In the genomic region with DNA sequence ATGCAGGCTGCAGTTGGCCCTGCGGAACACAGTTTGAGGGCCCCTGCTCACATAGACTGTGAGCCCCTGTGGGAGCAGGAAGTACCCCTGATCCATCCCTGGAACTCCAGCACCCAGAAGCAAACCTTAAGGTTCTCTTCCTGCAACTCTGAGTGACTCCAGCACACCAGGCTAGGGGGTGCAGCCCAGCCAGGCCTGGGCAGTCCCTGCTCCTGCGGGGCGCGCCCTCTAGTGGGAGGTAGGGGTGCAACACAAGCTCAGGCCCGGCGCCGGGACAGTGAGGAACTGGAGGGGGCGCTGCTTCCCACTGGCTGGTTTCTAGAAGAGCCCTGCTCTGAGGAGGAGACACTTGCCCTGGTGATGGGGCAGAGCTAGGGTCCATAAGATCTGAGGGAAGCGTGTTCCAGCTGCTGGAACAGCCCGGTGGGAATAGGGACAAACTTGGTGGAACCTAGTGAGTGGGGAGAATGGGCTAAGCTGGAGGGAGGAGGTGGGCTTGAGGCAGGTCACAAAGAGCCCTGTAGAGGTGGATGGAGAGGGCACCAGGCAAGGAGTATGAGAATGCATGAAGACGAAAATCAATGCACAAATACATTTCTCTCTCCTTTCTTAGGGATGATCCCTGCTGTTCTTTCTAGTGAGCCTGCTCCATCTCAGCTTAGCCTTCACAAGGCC, we compare ENCODE assay signal across 9 cellular contexts. TPM values are rescaled to one million over a fixed set of nuclear protein-coding genes. Genes with fewer than 3 reads are reported as not detected.
DNase-seq lines count a peak whose midpoint lies in the region; ATAC-seq and TF ChIP-seq lines count a peak whose summit lies in the region.
"Had no signal": no experiment of that assay in that cellular context is flagged by ENCODE, and none has a peak within 500 bp of the region (broad histone marks: within the 10 kb centered on the region; RNA-seq: fewer than 3 reads in every experiment).

No MANE protein-coding gene starts in this region.

- peak; percentile 95 for TF ChIP-seq CTCF in HFF-Myc (IDR thresholded peaks at IDR 0.05; ENCODE audit: low read depth, low read length, missing control alignments)
- peak; percentile 99 for TF ChIP-seq CTCF in foreskin keratinocyte (conservative IDR thresholded peaks at IDR 0.05)
- TF ChIP-seq CTCF in retinal pigment epithelial cell (conservative IDR thresholded peaks at IDR 0.05; ENCODE audit: low read depth, low read length): peak; percentile 88
- TF ChIP-seq CTCF in sigmoid colon (IDR thresholded peaks at IDR 0.05): peak in 2 of 4 experiments; percentile 18 to 30

- DNase-seq in CD4-positive, CD25-positive, alpha-beta regulatory T cell: peak; percentile 15 to 68 (median 42)
- DNase-seq in HFF-Myc (ENCODE audit: extremely low read depth, low read depth): no peak
- DNase-seq in OCI-M1 (lab: John Stamatoyannopoulos, UW): peak; percentile 92
- DNase-seq in activated T-cell treated with anti-CD3 and anti-CD28 coated beads, Interleukin-2, amount 50 U/mL, for 4 hours: peak; percentile 36
- DNase-seq in foreskin keratinocyte: peak; percentile 17 to 39
- DNase-seq in retinal pigment epithelial cell (ENCODE audit: low read depth): no peak
- no peak for DNase-seq in sigmoid colon
- no peak for DNase-seq in GM19240 (ENCODE audit: insufficient read length, low spot score)

- WGBS in sigmoid colon, 2 donors: 80 to 87% methylated on average over 11 of the region's 11 CpGs

- peaks cover 0 to 2% (median 0%) of the 10 kb centered on the region in 7 donors for H3K9me3 Mint-ChIP-seq in CD4-positive, CD25-positive, alpha-beta regulatory T cell
- peaks cover 4% of the 10 kb centered on the region for H3K9me3 Mint-ChIP-seq in activated T-cell treated with anti-CD3 and anti-CD28 coated beads, Interleukin-2, amount 50 U/mL, for 4 hours

- no peaks in the 10 kb centered on the region for H3K36me3 ChIP-seq in CD4-positive, CD25-positive, alpha-beta regulatory T cell (ENCODE audit: control insufficient read depth, insufficient read depth, low read length)
- peaks cover 0 to 27% (median 0%) of the 10 kb centered on the region in 4 donors for H3K36me3 ChIP-seq in sigmoid colon

- no peak for ATAC-seq in CD4-positive, CD25-positive, alpha-beta regulatory T cell (ENCODE audit: low read depth in 2 of 2)
- ATAC-seq in activated T-cell treated with anti-CD3 and anti-CD28 coated beads, Interleukin-2, amount 50 U/mL, for 4 hours: peak; percentile 32 to 52
- peak; percentile 88 for ATAC-seq in foreskin keratinocyte

- H3K27me3 ChIP-seq in CD4-positive, CD25-positive, alpha-beta regulatory T cell (ENCODE audit: control insufficient read depth, insufficient read depth, low read length): no peaks in the 10 kb centered on the region
- H3K27me3 ChIP-seq in foreskin keratinocyte: no peaks in the 10 kb centered on the region
- no peaks in the 10 kb centered on the region for H3K27me3 ChIP-seq in sigmoid colon

- intact Hi-C loops in sigmoid colon (cut with DNase I): loop anchor here (5.0 to 10.0 kb wide), 2 partner anchors 167 to 235 kb away; partner anchors contain the start of gene ZNF444

- H3K9me3 ChIP-seq in CD4-positive, CD25-positive, alpha-beta regulatory T cell (ENCODE audit: control insufficient read depth in 2 of 2, low read length in 2 of 2): no peaks in the 10 kb centered on the region
- no peaks in the 10 kb centered on the region for H3K9me3 ChIP-seq in sigmoid colon

- no peak for TF ChIP-seq POLR2A in sigmoid colon (IDR thresholded peaks at IDR 0.05)

- H3K27me3 Mint-ChIP-seq in CD4-positive, CD25-positive, alpha-beta regulatory T cell: no peaks in the 10 kb centered on the region
- no peaks in the 10 kb centered on the region for H3K27me3 Mint-ChIP-seq in activated T-cell treated with anti-CD3 and anti-CD28 coated beads, Interleukin-2, amount 50 U/mL, for 4 hours (ENCODE audit: low read depth)

- no peak overlapping the region for H3K27ac Mint-ChIP-seq in CD4-positive, CD25-positive, alpha-beta regulatory T cell

- peaks cover 28% of the 10 kb centered on the region for H3K36me3 Mint-ChIP-seq in CD4-positive, CD25-positive, alpha-beta regulatory T cell
- H3K36me3 Mint-ChIP-seq in activated T-cell treated with anti-CD3 and anti-CD28 coated beads, Interleukin-2, amount 50 U/mL, for 4 hours (ENCODE audit: insufficient read depth): peaks cover 27% of the 10 kb centered on the region

- H3K4me1 Mint-ChIP-seq in CD4-positive, CD25-positive, alpha-beta regulatory T cell: peaks cover 0 to 18% (median 11%) of the 10 kb centered on the region in 4 donors
- peaks cover 23% of the 10 kb centered on the region for H3K4me1 Mint-ChIP-seq in activated T-cell treated with anti-CD3 and anti-CD28 coated beads, Interleukin-2, amount 50 U/mL, for 4 hours (ENCODE audit: low read depth)

- no peak overlapping the region for H3K4me3 ChIP-seq in CD4-positive, CD25-positive, alpha-beta regulatory T cell (ENCODE audit: low read depth, low read length)
- H3K4me3 ChIP-seq in HFF-Myc (replicated peaks; ENCODE audit: low read depth, low read length) (no peak overlapping the region), retinal pigment epithelial cell (ENCODE audit: low read length) (no peak overlapping the region), sigmoid colon (no peak overlapping the region)

- peak overlapping the region in 3 of 4 donors; percentile 12 to 48 (median 22) for H3K4me3 Mint-ChIP-seq in CD4-positive, CD25-positive, alpha-beta regulatory T cell
- H3K4me3 Mint-ChIP-seq in activated T-cell treated with anti-CD3 and anti-CD28 coated beads, Interleukin-2, amount 50 U/mL, for 4 hours: no peak overlapping the region

- peaks cover 7% of the 10 kb centered on the region for H3K4me1 ChIP-seq in CD4-positive, CD25-positive, alpha-beta regulatory T cell (ENCODE audit: control insufficient read depth, insufficient read depth, low read length, poor library complexity, severe bottlenecking)
- H3K4me1 ChIP-seq in foreskin keratinocyte (no peaks in the 10 kb centered on the region), sigmoid colon (peaks cover 0 to 10% (median 8%) of the 10 kb centered on the region in 4 donors)

- H3K27ac ChIP-seq in CD4-positive, CD25-positive, alpha-beta regulatory T cell (ENCODE audit: insufficient read depth, low read length, poor library complexity, severe bottlenecking): no peak overlapping the region
- H3K27ac ChIP-seq in foreskin keratinocyte (no peak overlapping the region), sigmoid colon (no peak overlapping the region)

- TF ChIP-seq EP300 in sigmoid colon (IDR thresholded peaks at IDR 0.05): no peak

RNA-seq across cellular contexts. Expression of gene ZSCAN5A, which starts 5.0 kb away (rescaled TPM):
- total RNA-seq in CD4-positive, CD25-positive, alpha-beta regulatory T cell: 6.8 TPM
- polyA plus RNA-seq in CD4-positive, CD25-positive, alpha-beta regulatory T cell: 1 to 10 TPM; 3.5 to 7.9 (median 5.4) TPM
- 10 to 100 TPM in 2 of 3 donors, 1 to 10 TPM in 1; 9.6 to 14.7 (median 13.6) TPM for total RNA-seq in activated T-cell treated with anti-CD3 and anti-CD28 coated beads, Interleukin-2, amount 50 U/mL, for 4 hours
- total RNA-seq in foreskin keratinocyte (5.7 and 6.7 TPM in 2 replicates), sigmoid colon (1 to 10 TPM; 4.3 to 5.8 (median 5.4) TPM)
- polyA plus RNA-seq in foreskin keratinocyte (4.1 TPM in 2 replicates), sigmoid colon (1 to 10 TPM; 5.1 to 7.2 (median 5.4) TPM)

RNA-seq across cellular contexts. Expression of gene EDDM13, which starts 37.1 kb away (rescaled TPM):
- not detected for total RNA-seq in CD4-positive, CD25-positive, alpha-beta regulatory T cell
- polyA plus RNA-seq in CD4-positive, CD25-positive, alpha-beta regulatory T cell: 1 to 10 TPM in 2 of 4 donors, under 1 TPM in 2; 0.46 to 1.9 (median 1.1) TPM
- under 1 TPM; 0.46 to 0.98 (median 0.91) TPM for total RNA-seq in activated T-cell treated with anti-CD3 and anti-CD28 coated beads, Interleukin-2, amount 50 U/mL, for 4 hours
- 0.88 and 2.5 TPM in 2 replicates for total RNA-seq in foreskin keratinocyte
- 1.6 and 4.7 TPM in 2 replicates for polyA plus RNA-seq in foreskin keratinocyte
- not detected for total RNA-seq in sigmoid colon
- 10 to 100 TPM in 1 of 3 donors, under 1 TPM in 1, not detected in 1; 0.32 to 10.8 TPM for polyA plus RNA-seq in sigmoid colon
- total RNA-seq: renal cortical epithelial cell had no signal

Comparison
In these comparisons a context has a peak if more than half of its experiments do, and no peak if none do; other contexts are left out.
1. ATAC-seq: peak in activated T-cell treated with anti-CD3 and anti-CD28 coated beads, Interleukin-2, amount 50 U/mL, for 4 hours (2 of 2) and foreskin keratinocyte (single experiment); none in CD4-positive, CD25-positive, alpha-beta regulatory T cell (0 of 2).
2. DNase-seq: peak in CD4-positive, CD25-positive, alpha-beta regulatory T cell (3 of 3), OCI-M1 (single experiment), activated T-cell treated with anti-CD3 and anti-CD28 coated beads, Interleukin-2, amount 50 U/mL, for 4 hours (single experiment) and foreskin keratinocyte (2 of 2); none in HFF-Myc (single experiment), retinal pigment epithelial cell (single experiment), sigmoid colon (single experiment) and GM19240 (single experiment).